In the genomic region with DNA sequence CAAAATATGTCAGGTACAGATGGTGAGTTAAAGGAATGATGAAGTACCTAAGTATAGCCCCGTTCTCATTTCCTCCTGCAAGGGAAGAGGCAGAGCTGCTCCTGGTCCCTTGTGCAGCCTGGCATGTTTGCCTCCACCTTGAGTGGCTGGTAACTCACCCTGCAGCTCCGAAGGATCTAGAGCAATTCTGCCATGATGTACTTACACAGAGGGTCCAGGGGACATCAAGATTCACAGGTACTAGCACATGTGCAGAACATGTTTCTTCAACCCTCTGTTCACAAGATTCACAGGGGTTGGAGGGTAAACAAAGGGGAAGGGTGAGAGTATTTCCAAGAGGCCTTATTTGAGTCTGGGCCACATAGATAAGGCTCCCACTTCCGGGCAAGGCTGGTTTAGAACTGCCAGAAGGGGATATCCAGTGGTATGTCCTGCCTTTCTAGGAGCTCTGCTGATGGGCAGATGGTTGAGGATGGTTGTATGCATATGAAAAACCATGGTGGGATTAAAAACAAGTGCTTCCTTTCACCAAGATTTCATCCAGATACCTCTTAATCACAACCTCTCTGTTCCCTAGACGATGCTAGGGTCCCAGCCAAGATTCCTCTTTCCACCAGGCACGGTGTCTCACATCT, we compare ENCODE assay signal across 1 cellular context.
TF ChIP-seq lines count a peak whose summit lies in the region.

No MANE protein-coding gene starts in this region.

TF ChIP-seq in K562, 482 proteins besides CTCF, POLR2A, EP300 and RAD21 (continued from another document and continues in another):
- no peak for TF ChIP-seq E4F1 (CRISPR knock-in tag; IDR thresholded peaks at IDR 0.05; ENCODE audit: borderline replicate concordance)
- no peak for TF ChIP-seq MAFF (IDR thresholded peaks at IDR 0.05; ENCODE audit: low read length)
- no peak for TF ChIP-seq GTF2F1 (IDR thresholded peaks at IDR 0.05; ENCODE audit: low read depth, low read length)
- peak in 1 of 3 experiments; percentile 17 for TF ChIP-seq YY1 (IDR thresholded peaks at IDR 0.05; ENCODE audit: borderline replicate concordance in 1 of 3, control insufficient read depth in 1 of 3, extremely low read depth in 1 of 3, insufficient read depth in 3 of 3, insufficient read length in 1 of 3, insufficient replicate concordance in 2 of 3, low read depth in 1 of 3, low read length in 2 of 3)
- TF ChIP-seq MCM5 (IDR thresholded peaks at IDR 0.05; ENCODE audit: low read depth), result no peak
- no peak for TF ChIP-seq RHOXF2B (CRISPR knock-in tag; conservative IDR thresholded peaks at IDR 0.05)
- no peak for TF ChIP-seq ARID3A (IDR thresholded peaks at IDR 0.05; ENCODE audit: borderline replicate concordance, low read depth, low read length)
- TF ChIP-seq ZNF780A (CRISPR knock-in tag; IDR thresholded peaks at IDR 0.05), result no peak
- no peak for TF ChIP-seq E2F3 (CRISPR knock-in tag; IDR thresholded peaks at IDR 0.05)
- TF ChIP-seq KHSRP (IDR thresholded peaks at IDR 0.05), result no peak
- no peak for TF ChIP-seq TFAM (CRISPR knock-in tag; conservative IDR thresholded peaks at IDR 0.05)
- TF ChIP-seq ZNF324 (CRISPR knock-in tag; IDR thresholded peaks at IDR 0.05), result peak; percentile 79
- TF ChIP-seq ZFX (CRISPR knock-in tag; IDR thresholded peaks at IDR 0.05), result peak; percentile 46; the same call in 1 of the 2 replicates
- no peak for TF ChIP-seq KDM4B (IDR thresholded peaks at IDR 0.05; ENCODE audit: borderline replicate concordance in 2 of 2, low read depth in 1 of 2)
- TF ChIP-seq JUND (IDR thresholded peaks at IDR 0.05; ENCODE audit: borderline replicate concordance, low read depth, low read length), result peak; percentile 57
- TF ChIP-seq JUND (tag; IDR thresholded peaks at IDR 0.05; ENCODE audit: borderline replicate concordance, low read depth, low read length), result peak; percentile 48; the same call in 2 of the 3 replicates
- peak; percentile 67; the same call in 1 of the 2 replicates for TF ChIP-seq GATAD2A (IDR thresholded peaks at IDR 0.05)
- no peak for TF ChIP-seq CHD7 (IDR thresholded peaks at IDR 0.05; ENCODE audit: low read depth, low read length)
- no peak for TF ChIP-seq ID3 (CRISPR knock-in tag; IDR thresholded peaks at IDR 0.05)
- TF ChIP-seq ID3 (tag; IDR thresholded peaks at IDR 0.05), result 0 out of 2 replicates have a peak, but pooled peaks have one; percentile 42
- no peak for TF ChIP-seq ZNF354B (CRISPR knock-in tag; IDR thresholded peaks at IDR 0.05)
- TF ChIP-seq, protein P1, sequence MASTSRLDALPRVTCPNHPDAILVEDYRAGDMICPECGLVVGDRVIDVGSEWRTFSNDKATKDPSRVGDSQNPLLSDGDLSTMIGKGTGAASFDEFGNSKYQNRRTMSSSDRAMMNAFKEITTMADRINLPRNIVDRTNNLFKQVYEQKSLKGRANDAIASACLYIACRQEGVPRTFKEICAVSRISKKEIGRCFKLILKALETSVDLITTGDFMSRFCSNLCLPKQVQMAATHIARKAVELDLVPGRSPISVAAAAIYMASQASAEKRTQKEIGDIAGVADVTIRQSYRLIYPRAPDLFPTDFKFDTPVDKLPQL (IDR thresholded peaks at IDR 0.05; ENCODE audit: extremely low read depth, insufficient read length), result no peak
- no peak for TF ChIP-seq NFXL1 (CRISPR knock-in tag; IDR thresholded peaks at IDR 0.05)
- TF ChIP-seq MTA2 (IDR thresholded peaks at IDR 0.05; ENCODE audit: low read depth), result peak; percentile 91
- peak; percentile 54; the same call in 1 of the 2 replicates for TF ChIP-seq CHAMP1 (IDR thresholded peaks at IDR 0.05)
- peak; percentile 62 for TF ChIP-seq MEIS2 (IDR thresholded peaks at IDR 0.05; ENCODE audit: partially characterized antibody)
- TF ChIP-seq PTRF (tag; IDR thresholded peaks at IDR 0.05), result no peak
- TF ChIP-seq RAD51 (IDR thresholded peaks at IDR 0.05; ENCODE audit: borderline replicate concordance, low read depth), result no peak
- no peak for TF ChIP-seq ZNF280B (CRISPR knock-in tag; IDR thresholded peaks at IDR 0.05)
- TF ChIP-seq TRIM24 (IDR thresholded peaks at IDR 0.05), result peak; percentile 58 to 85
- TF ChIP-seq, protein P2, sequence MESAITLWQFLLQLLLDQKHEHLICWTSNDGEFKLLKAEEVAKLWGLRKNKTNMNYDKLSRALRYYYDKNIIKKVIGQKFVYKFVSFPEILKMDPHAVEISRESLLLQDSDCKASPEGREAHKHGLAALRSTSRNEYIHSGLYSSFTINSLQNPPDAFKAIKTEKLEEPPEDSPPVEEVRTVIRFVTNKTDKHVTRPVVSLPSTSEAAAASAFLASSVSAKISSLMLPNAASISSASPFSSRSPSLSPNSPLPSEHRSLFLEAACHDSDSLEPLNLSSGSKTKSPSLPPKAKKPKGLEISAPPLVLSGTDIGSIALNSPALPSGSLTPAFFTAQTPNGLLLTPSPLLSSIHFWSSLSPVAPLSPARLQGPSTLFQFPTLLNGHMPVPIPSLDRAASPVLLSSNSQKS (CRISPR knock-in tag; IDR thresholded peaks at IDR 0.05), result no peak
- peak; percentile 85 for TF ChIP-seq HDAC2 (IDR thresholded peaks at IDR 0.05)
- no peak for TF ChIP-seq POLR2G (IDR thresholded peaks at IDR 0.05; ENCODE audit: low read depth, low read length)
